Comparison of ENCODE assay signal across 11 cellular contexts in the genomic region with DNA sequence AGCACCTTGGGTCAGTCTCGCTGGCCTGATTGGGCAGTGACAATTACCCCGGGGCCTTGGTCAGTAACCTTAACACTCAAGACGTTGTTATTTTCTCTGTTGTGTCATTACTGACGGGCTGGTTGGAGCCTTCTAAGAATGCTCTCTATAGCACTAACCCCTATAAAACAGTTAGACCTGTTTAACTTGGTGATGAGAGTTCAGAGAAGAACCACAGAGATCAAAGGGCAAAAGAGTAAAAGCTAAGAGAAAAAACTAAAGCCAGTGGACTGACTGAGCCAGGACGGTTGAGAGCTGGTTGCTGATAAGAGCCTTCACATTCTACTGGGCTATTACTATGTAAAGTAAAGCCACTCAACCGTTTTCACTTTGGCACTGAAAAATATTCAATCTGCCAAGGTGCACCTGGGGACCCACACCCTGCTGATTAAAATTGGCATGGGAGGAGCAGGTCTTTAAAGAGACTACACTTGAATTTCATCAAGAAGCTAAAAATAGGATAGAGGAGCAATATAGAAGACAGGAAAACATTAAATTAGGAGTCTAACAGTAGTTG. TPM values are rescaled to one million over a fixed set of nuclear protein-coding genes. Genes with fewer than 3 reads are reported as not detected.
DNase-seq lines count a peak whose midpoint lies in the region; ATAC-seq and TF ChIP-seq lines count a peak whose summit lies in the region.
"Had no signal": no experiment of that assay in that cellular context is flagged by ENCODE, and none has a peak within 500 bp of the region (broad histone marks: within the 10 kb centered on the region; RNA-seq: fewer than 3 reads in every experiment).

No MANE protein-coding gene starts in this region.

- H3K27ac ChIP-seq in mesodermal cell (ENCODE audit: low read depth, low read length, severe bottlenecking) (peak overlapping the region; percentile 68), uterus (peak overlapping the region in 1 of 2 donors; percentile 31)

- no peak for ATAC-seq in T-helper 17 cell
- ATAC-seq in natural killer cell: no peak

- H3K36me3 Mint-ChIP-seq in T-helper 17 cell (ENCODE audit: low read depth) (no peaks in the 10 kb centered on the region), natural killer cell (no peaks in the 10 kb centered on the region)

- WGBS in mesodermal cell (ENCODE audit: insufficient coverage in 2 of 2), 2 experiments: 0 to 80% methylated on average over 1 of the region's 6 CpGs

- TF ChIP-seq CTCF in natural killer cell (IDR thresholded peaks at IDR 0.05): no peak
- no peak for TF ChIP-seq CTCF in uterus (IDR thresholded peaks at IDR 0.05)

- H3K27ac Mint-ChIP-seq in T-helper 17 cell (peak overlapping the region; percentile 62), natural killer cell (no peak overlapping the region)

- intact Hi-C loops in natural killer cell (cut with micrococcal nuclease): no loop called here
- intact Hi-C loops in uterus (cut with DNase I; ENCODE audit: low total_unique reads): no loop called here

- no peak overlapping the region for H3K4me3 ChIP-seq in Jurkat, Clone E6-1 (ENCODE audit: low read length)
- H3K4me3 ChIP-seq in mesodermal cell (ENCODE audit: extremely low read depth, insufficient read depth, low read length, poor library complexity, severe bottlenecking): no peak overlapping the region
- no peak overlapping the region for H3K4me3 ChIP-seq in uterus

- H3K27me3 Mint-ChIP-seq in T-helper 17 cell (no peaks in the 10 kb centered on the region), natural killer cell (ENCODE audit: low read depth in 2 of 2) (no peaks in the 10 kb centered on the region)

- H3K36me3 ChIP-seq in mesodermal cell (ENCODE audit: control insufficient read depth, insufficient read depth, low read length) (no peaks in the 10 kb centered on the region), uterus (no peaks in the 10 kb centered on the region)

- no peaks in the 10 kb centered on the region for H3K9me3 ChIP-seq in T-helper 17 cell (ENCODE audit: control insufficient read depth, low read length, poor library complexity, severe bottlenecking)
- H3K9me3 ChIP-seq in mesodermal cell (ENCODE audit: control insufficient read depth, low read length): peaks cover 6% of the 10 kb centered on the region
- H3K9me3 ChIP-seq in uterus: no peaks in the 10 kb centered on the region

- DNase-seq in ELF-1 (ENCODE audit: low read depth, low spot score): peak; percentile 78
- peak; percentile 71 for DNase-seq in Jurkat, Clone E6-1 (ENCODE audit: low read depth, low spot score)
- DNase-seq in T-helper 17 cell: no peak
- DNase-seq in natural killer cell: no peak
- DNase-seq in stimulated activated CD4-positive, alpha-beta T cell treated with anti-CD3 and anti-CD28 coated beads, Interleukin-15, amount 100 ng/mL, for 24 hours: no peak
- DNase-seq in uterus: no peak
- no peak for DNase-seq in NCI-H524 (lab: John Stamatoyannopoulos, UW)
- DNase-seq: activated gamma-delta T cell treated with Interleukin-2 at 50 U/mL for 16 hours, GF-D8, SW 1271 had no signal

- H3K4me3 Mint-ChIP-seq in T-helper 17 cell (peak overlapping the region; percentile 76), natural killer cell (no peak overlapping the region)

- H3K4me1 Mint-ChIP-seq in T-helper 17 cell (peaks cover 9% of the 10 kb centered on the region), natural killer cell (no peaks in the 10 kb centered on the region)

- no peak for TF ChIP-seq POLR2A in uterus (IDR thresholded peaks at IDR 0.05)

- peaks cover 27% of the 10 kb centered on the region for H3K4me1 ChIP-seq in mesodermal cell (ENCODE audit: control insufficient read depth, insufficient read depth, low read length, poor library complexity, severe bottlenecking)
- H3K4me1 ChIP-seq in uterus: no peaks in the 10 kb centered on the region

- no peaks in the 10 kb centered on the region for H3K27me3 ChIP-seq in uterus

- no peaks in the 10 kb centered on the region for H3K9me3 Mint-ChIP-seq in natural killer cell

RNA-seq across cellular contexts. Expression of gene ITGB1, which starts 13.6 kb away (rescaled TPM):
- polyA plus RNA-seq in Jurkat, Clone E6-1 (2012; ENCODE audit: insufficient read depth, insufficient read length): 84.3 TPM
- 100 to 1,000 TPM; 392 to 428 TPM for total RNA-seq in T-helper 17 cell
- 2,053 TPM for polyA plus RNA-seq in mesodermal cell (2013, experiment 1 of 2)
- polyA plus RNA-seq in mesodermal cell (2013, experiment 2 of 2): 2,142 TPM
- 100 to 1,000 TPM; 175 to 280 (median 202) TPM for total RNA-seq in natural killer cell
- 1,000 to 10,000 TPM in 1 of 4 donors, 100 to 1,000 TPM in 3; 484 to 1,046 (median 601) TPM for total RNA-seq in uterus

Comparison
In these comparisons a context has a peak if more than half of its experiments do, and no peak if none do; other contexts are left out.
1. DNase-seq: peak in ELF-1 (single experiment) and Jurkat, Clone E6-1 (single experiment); none in T-helper 17 cell (0 of 3), natural killer cell (single experiment), stimulated activated CD4-positive, alpha-beta T cell treated with anti-CD3 and anti-CD28 coated beads, Interleukin-15, amount 100 ng/mL, for 24 hours (single experiment), uterus (0 of 2) and NCI-H524 (0 of 2).